Comparison of ENCODE assay signal across 34 cellular contexts in the genomic region with DNA sequence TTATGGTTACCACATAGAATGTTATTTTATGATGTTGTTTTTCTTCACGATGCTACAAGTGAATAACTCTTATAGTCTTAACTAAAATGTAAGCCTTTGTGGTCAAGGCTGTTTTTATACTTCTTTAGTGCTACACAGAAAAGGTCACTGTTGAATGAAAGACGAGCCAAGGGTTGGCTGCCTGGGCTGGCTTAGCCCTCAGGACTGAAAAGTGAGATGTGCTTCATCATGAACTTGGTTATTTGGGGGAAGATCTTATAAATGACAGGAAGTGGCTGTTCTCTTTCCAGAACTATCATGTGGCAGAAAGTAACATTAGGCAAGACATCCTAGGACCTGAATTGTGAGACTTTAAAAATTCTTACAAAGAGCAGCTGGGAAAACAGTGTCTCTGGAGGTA.
"Had no signal": no experiment of that assay in that cellular context is flagged by ENCODE, and none has a peak within 500 bp of the region (broad histone marks: within the 10 kb centered on the region; RNA-seq: fewer than 3 reads in every experiment).

No MANE protein-coding gene starts in this region.

- H3K27ac Mint-ChIP-seq: activated CD4-positive, alpha-beta memory T cell treated with anti-CD3 and anti-CD28 coated beads for 36 hours; activated CD4-positive, alpha-beta T cell treated with anti-CD3 and anti-CD28 coated beads for 36 hours; activated CD4-positive, alpha-beta T cell treated with anti-CD3 and anti-CD28 coated beads, Interleukin-2, amount 10 ng/mL, durations not matched to agents 24 days and 14 days; activated CD8-positive, alpha-beta memory T cell treated with anti-CD3 and anti-CD28 coated beads, Interleukin-2, amount 10 ng/mL, durations not matched to agents 7 days and 5 days; activated CD8-positive, alpha-beta T cell treated with anti-CD3 and anti-CD28 coated beads, Interleukin-2, amount 10 ng/mL, durations not matched to agents 7 days and 5 days; activated naive CD4-positive, alpha-beta T cell treated with anti-CD3 and anti-CD28 coated beads for 36 hours; activated naive CD4-positive, alpha-beta T cell treated with anti-CD3 and anti-CD28 coated beads, Interleukin-2, amount 50 U/mL, for 24 hours; activated naive CD8-positive, alpha-beta T cell treated with anti-CD3 and anti-CD28 coated beads for 36 hours; activated naive CD8-positive, alpha-beta T cell treated with anti-CD3 and anti-CD28 coated beads, Interleukin-2, amount 50 U/mL, for 24 hours; activated T-helper 1 cell treated with anti-CD3 and anti-CD28 coated beads, Interleukin-12 subunit alpha, Interleukin-12 subunit beta, Interleukin-2, Interleukin-4 antibody, amounts not matched to agents 30 ng/mL and 10 ng/mL and 1 ng/mL, durations not matched to agents 14 hours and 24 hours and 36 hours; activated T-helper 2 cell treated with anti-CD3 and anti-CD28 coated beads, Interferon-gamma antibody, Interleukin-2, Interleukin-4, amounts not matched to agents 10 μg/mL and 5 μg/mL and 100 μg/mL, durations not matched to agents 14 hours and 24 hours and 36 hours; effector memory CD8-positive, alpha-beta T cell; T-helper 17 cell; T-helper 2 cell treated with Interferon-gamma antibody and Interleukin-4, amounts not matched to agents 5 μg/mL and 100 μg/mL, for 36 hours had no signal

- H3K4me1 Mint-ChIP-seq: activated CD4-positive, alpha-beta T cell treated with anti-CD3 and anti-CD28 coated beads for 36 hours; activated CD4-positive, alpha-beta T cell treated with anti-CD3 and anti-CD28 coated beads, Interleukin-2, amount 10 ng/mL, durations not matched to agents 24 days and 14 days; activated CD8-positive, alpha-beta memory T cell treated with anti-CD3 and anti-CD28 coated beads, Interleukin-2, amount 10 ng/mL, durations not matched to agents 7 days and 5 days; activated naive CD4-positive, alpha-beta T cell treated with anti-CD3 and anti-CD28 coated beads, Interleukin-2, amount 50 U/mL, for 24 hours; activated naive CD8-positive, alpha-beta T cell treated with anti-CD3 and anti-CD28 coated beads for 36 hours; activated naive CD8-positive, alpha-beta T cell treated with anti-CD3 and anti-CD28 coated beads, Interleukin-2, amount 50 U/mL, for 24 hours; T-helper 17 cell had no signal

- H3K4me3 ChIP-seq: adrenal gland, body of pancreas, esophagus muscularis mucosa, gastroesophageal sphincter had no signal

- H3K27ac ChIP-seq: adrenal gland, body of pancreas, esophagus muscularis mucosa, foreskin keratinocyte, gastroesophageal sphincter had no signal

- H3K4me1 ChIP-seq: adrenal gland, body of pancreas, esophagus muscularis mucosa, foreskin keratinocyte, gastroesophageal sphincter had no signal

- DNase-seq: activated CD4-positive, alpha-beta memory T cell treated with anti-CD3 and anti-CD28 coated beads for 36 hours; activated CD4-positive, alpha-beta T cell treated with anti-CD3 and anti-CD28 coated beads for 36 hours; activated CD4-positive, alpha-beta T cell treated with anti-CD3 and anti-CD28 coated beads, Interleukin-2, amount 10 ng/mL, durations not matched to agents 24 days and 14 days; activated CD4-positive, CD25-positive, alpha-beta regulatory T cell; activated CD4-positive, CD25-positive, alpha-beta regulatory T cell treated with anti-CD3 and anti-CD28 coated beads, Interleukin-2, amount 50 U/mL, for 72 hours; activated CD8-positive, alpha-beta memory T cell treated with anti-CD3 and anti-CD28 coated beads, Interleukin-2, amount 10 ng/mL, durations not matched to agents 7 days and 5 days; activated CD8-positive, alpha-beta memory T cell treated with anti-CD3 and anti-CD28 coated beads, Interleukin-2, amount 50 U/mL, for 4 hours; activated CD8-positive, alpha-beta T cell treated with anti-CD3 and anti-CD28 coated beads, Interleukin-2, amount 10 ng/mL, durations not matched to agents 7 days and 5 days; activated effector memory CD4-positive, alpha-beta T cell treated with anti-CD3 and anti-CD28 coated beads, Interleukin-2, amount 50 U/mL, for 16 hours; activated naive CD4-positive, alpha-beta T cell treated with anti-CD3 and anti-CD28 coated beads for 36 hours; activated naive CD8-positive, alpha-beta T cell treated with anti-CD3 and anti-CD28 coated beads for 36 hours; activated naive CD8-positive, alpha-beta T cell treated with anti-CD3 and anti-CD28 coated beads, Interleukin-2, amount 50 U/mL, for 24 hours; activated T-cell treated with anti-CD3 and anti-CD28 coated beads, Interleukin-2, amount 50 U/mL, for 1 hour; activated T-cell treated with anti-CD3 and anti-CD28 coated beads, Interleukin-2, amount 50 U/mL, for 48 hours; adrenal gland; amygdala; aorta; body of pancreas; caudate nucleus; cortex of kidney; dermis blood vessel endothelial cell; effector CD4-positive, alpha-beta T cell; effector memory CD8-positive, alpha-beta T cell; erythroblast; foreskin keratinocyte; T-helper 1 cell; T-helper 17 cell; T1000 had no signal

- ATAC-seq: activated CD4-positive, alpha-beta T cell treated with anti-CD3 and anti-CD28 coated beads for 36 hours; activated CD8-positive, alpha-beta memory T cell treated with anti-CD3 and anti-CD28 coated beads, Interleukin-2, amount 10 ng/mL, durations not matched to agents 7 days and 5 days; activated CD8-positive, alpha-beta T cell treated with anti-CD3 and anti-CD28 coated beads, Interleukin-2, amount 10 ng/mL, durations not matched to agents 7 days and 5 days; activated naive CD8-positive, alpha-beta T cell treated with anti-CD3 and anti-CD28 coated beads, Interleukin-2, amount 50 U/mL, for 24 hours; body of pancreas; effector memory CD8-positive, alpha-beta T cell; foreskin keratinocyte; gastroesophageal sphincter; T-helper 17 cell had no signal

- H3K4me3 Mint-ChIP-seq: activated CD4-positive, alpha-beta memory T cell treated with anti-CD3 and anti-CD28 coated beads for 36 hours; activated CD4-positive, alpha-beta T cell treated with anti-CD3 and anti-CD28 coated beads for 36 hours; activated CD4-positive, alpha-beta T cell treated with anti-CD3 and anti-CD28 coated beads, Interleukin-2, amount 10 ng/mL, durations not matched to agents 24 days and 14 days; activated CD8-positive, alpha-beta memory T cell treated with anti-CD3 and anti-CD28 coated beads, Interleukin-2, amount 10 ng/mL, durations not matched to agents 7 days and 5 days; activated CD8-positive, alpha-beta T cell treated with anti-CD3 and anti-CD28 coated beads, Interleukin-2, amount 10 ng/mL, durations not matched to agents 7 days and 5 days; activated naive CD4-positive, alpha-beta T cell treated with anti-CD3 and anti-CD28 coated beads for 36 hours; activated naive CD4-positive, alpha-beta T cell treated with anti-CD3 and anti-CD28 coated beads, Interleukin-2, amount 50 U/mL, for 24 hours; activated naive CD8-positive, alpha-beta T cell treated with anti-CD3 and anti-CD28 coated beads for 36 hours; activated naive CD8-positive, alpha-beta T cell treated with anti-CD3 and anti-CD28 coated beads, Interleukin-2, amount 50 U/mL, for 24 hours; activated T-helper 1 cell treated with anti-CD3 and anti-CD28 coated beads, Interleukin-12 subunit alpha, Interleukin-12 subunit beta, Interleukin-2, Interleukin-4 antibody, amounts not matched to agents 30 ng/mL and 10 ng/mL and 1 ng/mL, durations not matched to agents 14 hours and 24 hours and 36 hours; effector memory CD8-positive, alpha-beta T cell; T-helper 17 cell; T-helper 2 cell treated with Interferon-gamma antibody and Interleukin-4, amounts not matched to agents 5 μg/mL and 100 μg/mL, for 36 hours had no signal

- H3K36me3 ChIP-seq: adrenal gland, esophagus muscularis mucosa, gastroesophageal sphincter had no signal

- H3K9me3 ChIP-seq: adrenal gland, body of pancreas, esophagus muscularis mucosa, gastroesophageal sphincter had no signal

- H3K36me3 Mint-ChIP-seq: activated CD4-positive, alpha-beta memory T cell treated with anti-CD3 and anti-CD28 coated beads for 36 hours; activated CD8-positive, alpha-beta memory T cell treated with anti-CD3 and anti-CD28 coated beads, Interleukin-2, amount 10 ng/mL, durations not matched to agents 7 days and 5 days; activated naive CD4-positive, alpha-beta T cell treated with anti-CD3 and anti-CD28 coated beads, Interleukin-2, amount 50 U/mL, for 24 hours; activated naive CD8-positive, alpha-beta T cell treated with anti-CD3 and anti-CD28 coated beads for 36 hours had no signal

- H3K9me3 Mint-ChIP-seq: activated CD4-positive, alpha-beta T cell treated with anti-CD3 and anti-CD28 coated beads, Interleukin-2, amount 10 ng/mL, durations not matched to agents 24 days and 14 days; activated naive CD4-positive, alpha-beta T cell treated with anti-CD3 and anti-CD28 coated beads, Interleukin-2, amount 50 U/mL, for 24 hours; activated naive CD8-positive, alpha-beta T cell treated with anti-CD3 and anti-CD28 coated beads for 36 hours had no signal

- H3K27me3 ChIP-seq: adrenal gland, body of pancreas, esophagus muscularis mucosa, foreskin keratinocyte, gastroesophageal sphincter had no signal
